13 cellular contexts compared by ENCODE assay signal in the genomic region with DNA sequence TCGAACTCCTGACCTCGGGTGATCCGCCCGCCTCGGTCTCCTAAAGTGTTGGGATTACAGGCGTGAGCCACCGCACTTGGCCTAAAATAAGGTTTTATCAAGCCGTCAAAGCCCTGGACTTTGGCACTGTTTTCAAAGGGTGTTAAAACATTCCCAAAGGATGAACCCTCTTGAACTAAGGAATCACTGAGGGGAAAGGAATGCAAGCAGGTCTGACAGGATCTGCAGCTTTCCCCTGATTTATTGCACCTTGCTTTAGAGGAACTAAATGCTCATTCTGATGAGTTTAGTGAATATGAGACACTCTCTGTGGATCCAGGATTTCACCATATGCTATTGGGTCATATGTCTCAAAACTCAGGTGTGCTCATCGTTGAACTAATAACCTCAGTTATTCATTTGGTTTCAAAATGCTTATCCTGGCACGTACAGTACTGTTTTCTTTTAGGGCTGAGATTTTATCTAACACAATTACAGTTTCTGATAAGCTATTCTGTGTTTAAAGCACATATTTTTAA.
DNase-seq lines count a peak whose midpoint lies in the region; ATAC-seq, FAIRE-seq and TF ChIP-seq lines count a peak whose summit lies in the region.
"Had no signal": no experiment of that assay in that cellular context is flagged by ENCODE, and none has a peak within 500 bp of the region (broad histone marks: within the 10 kb centered on the region; RNA-seq: fewer than 3 reads in every experiment).

No MANE protein-coding gene starts in this region.

- no peak overlapping the region for H3K9ac ChIP-seq in H1 (replicated peaks in 1 of 4; ENCODE audit: extremely low read depth in 1 of 4, low read depth in 3 of 4, low read length in 3 of 4)
- H3K9ac ChIP-seq: BLaER1 had no signal

- no peak for TF ChIP-seq POLR2A in H1 (IDR thresholded peaks at IDR 0.05; ENCODE audit: control extremely low read depth in 1 of 2, low read depth in 2 of 2, low read length in 2 of 2)
- no peak for TF ChIP-seq POLR2A in suprapubic skin (IDR thresholded peaks at IDR 0.05)

- H3K23ac ChIP-seq in H1 (ENCODE audit: insufficient read length): no peak overlapping the region

- H3K27ac Mint-ChIP-seq in mesothelial cell of epicardium: peak overlapping the region; percentile 75
- H3K27ac Mint-ChIP-seq in activated CD4-positive, alpha-beta T cell treated with anti-CD3 and anti-CD28 coated beads for 36 hours: no peak overlapping the region
- H3K27ac Mint-ChIP-seq: activated naive CD8-positive, alpha-beta T cell treated with anti-CD3 and anti-CD28 coated beads for 36 hours had no signal

- H4K8ac ChIP-seq in H1 (ENCODE audit: extremely low read depth, insufficient read depth, low read length): no peak overlapping the region

- TF ChIP-seq EP300 in H1 (IDR thresholded peaks at IDR 0.05; ENCODE audit: borderline replicate concordance in 1 of 2, low read depth in 2 of 2, low read length in 2 of 2) (no peak), suprapubic skin (IDR thresholded peaks at IDR 0.05) (no peak)

- H3K36me3 Mint-ChIP-seq in mesothelial cell of epicardium: no peaks in the 10 kb centered on the region
- no peaks in the 10 kb centered on the region for H3K36me3 Mint-ChIP-seq in activated CD4-positive, alpha-beta T cell treated with anti-CD3 and anti-CD28 coated beads for 36 hours (ENCODE audit: low read depth)
- H3K36me3 Mint-ChIP-seq: activated naive CD8-positive, alpha-beta T cell treated with anti-CD3 and anti-CD28 coated beads for 36 hours had no signal

- POLR2A ChIA-PET in H1 (lab: Charles Lee; ENCODE audit: partially characterized antibody): interaction anchor here (0.8 to 1.8 kb wide), 4 partner anchors 10 to 64 kb away, joined by 3 to 8 read pairs (median 3); no protein-coding TSS in a partner anchor
- POLR2A ChIA-PET in activated CD4-positive, alpha-beta T cell treated with anti-CD3 and anti-CD28 coated beads for 36 hours (lab: Charles Lee): no interaction called here

- no peak overlapping the region for H2BK12ac ChIP-seq in H1 (ENCODE audit: low read depth, low read length)

- intact Hi-C loops in activated CD4-positive, alpha-beta T cell treated with anti-CD3 and anti-CD28 coated beads for 36 hours (cut with DNase I, micrococcal nuclease): no loop called here

- no peak overlapping the region for H3K4ac ChIP-seq in H1 (replicated peaks; ENCODE audit: insufficient read length, low read depth, low read length)

- H3K56ac ChIP-seq in H1 (replicated peaks; ENCODE audit: insufficient read length, low read depth, low read length): no peak overlapping the region

- no peaks in the 10 kb centered on the region for H3K27me3 Mint-ChIP-seq in mesothelial cell of epicardium (ENCODE audit: low read depth)
- peaks cover 6% of the 10 kb centered on the region for H3K27me3 Mint-ChIP-seq in activated CD4-positive, alpha-beta T cell treated with anti-CD3 and anti-CD28 coated beads for 36 hours

- no peak overlapping the region for H2BK20ac ChIP-seq in H1 (ENCODE audit: low read length)

- H2BK15ac ChIP-seq in H1 (ENCODE audit: low read length): no peak overlapping the region

- H3K9me3 ChIP-seq in H1 (ENCODE audit: insufficient read depth in 2 of 2, low read depth in 1 of 2, low read length in 1 of 2): no peaks in the 10 kb centered on the region
- H3K9me3 ChIP-seq in suprapubic skin: no peaks in the 10 kb centered on the region
- H3K9me3 ChIP-seq: BLaER1, vagina had no signal

- H2BK120ac ChIP-seq in H1 (replicated peaks; ENCODE audit: low read depth, low read length): no peak overlapping the region

- no peak overlapping the region for H4K91ac ChIP-seq in H1 (replicated peaks; ENCODE audit: insufficient read length, low read length)

- WGBS in H1 (ENCODE audit: extremely low coverage in 1 of 2, insufficient coverage in 1 of 2, insufficient read length in 1 of 2, insufficient replicate concordance in 2 of 2, low coverage in 1 of 2, low lambda C conversion rate in 2 of 2, missing lambda C conversion rate in 1 of 2), 2 experiments: 87% methylated on average over 10 of the region's 10 CpGs; no CpG with 5 or more reads in 1 of the 2 experiments
- WGBS in suprapubic skin: 48% methylated on average over 10 of the region's 10 CpGs

- H3K9me3 Mint-ChIP-seq in mesothelial cell of epicardium: no peaks in the 10 kb centered on the region
- H3K9me3 Mint-ChIP-seq in activated CD4-positive, alpha-beta T cell treated with anti-CD3 and anti-CD28 coated beads for 36 hours (ENCODE audit: low read depth): no peaks in the 10 kb centered on the region
- H3K9me3 Mint-ChIP-seq: activated naive CD8-positive, alpha-beta T cell treated with anti-CD3 and anti-CD28 coated beads for 36 hours had no signal

- no peaks in the 10 kb centered on the region for H3K79me2 ChIP-seq in H1 (ENCODE audit: control insufficient read depth in 1 of 2, insufficient read depth in 2 of 2, low read length in 2 of 2)

- H3K27me3 ChIP-seq in H1 (replicated peaks in 1 of 4; ENCODE audit: control insufficient read depth in 3 of 4, extremely low read depth in 1 of 4, insufficient read depth in 3 of 4, low read length in 3 of 4) (no peaks in the 10 kb centered on the region), suprapubic skin (no peaks in the 10 kb centered on the region)
- H3K27me3 ChIP-seq: vagina had no signal

- H3K4me1 Mint-ChIP-seq in mesothelial cell of epicardium: peaks cover 83% of the 10 kb centered on the region
- peaks cover 5% of the 10 kb centered on the region for H3K4me1 Mint-ChIP-seq in activated CD4-positive, alpha-beta T cell treated with anti-CD3 and anti-CD28 coated beads for 36 hours

- H3K18ac ChIP-seq in H1 (ENCODE audit: extremely low read depth, low read length): no peak overlapping the region

- H3K27ac ChIP-seq in H1 (ENCODE audit: low read depth, low read length): no peak overlapping the region
- no peak overlapping the region for H3K27ac ChIP-seq in suprapubic skin
- H3K27ac ChIP-seq: BLaER1, vagina had no signal

- no peak overlapping the region for H2AFZ ChIP-seq in H1 (ENCODE audit: low read length)

- H3K36me3 ChIP-seq in H1 (ENCODE audit: control insufficient read depth in 2 of 4, insufficient read depth in 4 of 4, low read length in 3 of 4) (no peaks in the 10 kb centered on the region), suprapubic skin (no peaks in the 10 kb centered on the region)
- H3K36me3 ChIP-seq: BLaER1, vagina had no signal

- peak overlapping the region; percentile 8 for H3K4me3 Mint-ChIP-seq in mesothelial cell of epicardium
- no peak overlapping the region for H3K4me3 Mint-ChIP-seq in activated CD4-positive, alpha-beta T cell treated with anti-CD3 and anti-CD28 coated beads for 36 hours
- H3K4me3 Mint-ChIP-seq: activated naive CD8-positive, alpha-beta T cell treated with anti-CD3 and anti-CD28 coated beads for 36 hours had no signal

- H3K4me2 ChIP-seq in H1 (ENCODE audit: insufficient read depth in 1 of 2, low read depth in 2 of 2, low read length in 2 of 2): peak overlapping the region in 1 of 2 experiments; percentile 16; a peak in 1 of 4 replicates
- H3K4me2 ChIP-seq: BLaER1 had no signal

- H3K14ac ChIP-seq in H1 (ENCODE audit: insufficient read length): no peak overlapping the region

- no peaks in the 10 kb centered on the region for H3K23me2 ChIP-seq in H1 (ENCODE audit: low read depth, low read length)

- H3K4me3 ChIP-seq in LNCaP clone FGC (ENCODE audit: low read depth, low read length) (no peak overlapping the region), H1 (ENCODE audit: extremely low read depth in 1 of 4, insufficient read depth in 2 of 4, low read depth in 3 of 4, low read length in 4 of 4) (no peak overlapping the region; a peak in 1 of 8 replicates), suprapubic skin (no peak overlapping the region)
- H3K4me3 ChIP-seq: BLaER1, vagina had no signal

- no peaks in the 10 kb centered on the region for H4K20me1 ChIP-seq in H1 (replicated peaks in 1 of 2; ENCODE audit: control insufficient read depth in 1 of 2, insufficient read depth in 2 of 2, low read length in 2 of 2)
- H4K20me1 ChIP-seq: BLaER1 had no signal

- no peaks in the 10 kb centered on the region for H3K79me1 ChIP-seq in H1 (ENCODE audit: low read depth, low read length)

- no peak overlapping the region for H2BK5ac ChIP-seq in H1 (ENCODE audit: low read depth, low read length)

- no peak for TF ChIP-seq RAD21 in H1 (IDR thresholded peaks at IDR 0.05 in 1 of 2, conservative IDR thresholded peaks at IDR 0.05 in 1 of 2; ENCODE audit: low read depth in 2 of 2, low read length in 2 of 2)

- TF ChIP-seq CTCF in LNCaP clone FGC (IDR thresholded peaks at IDR 0.05; ENCODE audit: control insufficient read depth, extremely low read depth, insufficient read depth): no peak
- TF ChIP-seq CTCF in H1 (IDR thresholded peaks at IDR 0.05; ENCODE audit: control extremely low read depth in 1 of 3, insufficient read depth in 1 of 3, low read depth in 1 of 3, low read length in 3 of 3): no peak
- TF ChIP-seq CTCF in mesothelial cell of epicardium (IDR thresholded peaks at IDR 0.05; ENCODE audit: unreplicated experiment): no peak
- TF ChIP-seq CTCF in suprapubic skin (IDR thresholded peaks at IDR 0.05): no peak

- H2AK5ac ChIP-seq in H1 (ENCODE audit: low read depth, low read length): no peak overlapping the region

- H3K4me1 ChIP-seq in H1 (replicated peaks in 1 of 4; ENCODE audit: control insufficient read depth in 3 of 4, insufficient read depth in 4 of 4, low read length in 3 of 4) (peaks cover 0 to 29% (median 18%) of the 10 kb centered on the region in 4 experiments; a peak in 6 of 7 replicates), suprapubic skin (peaks cover 48% of the 10 kb centered on the region)
- H3K4me1 ChIP-seq: BLaER1 had no signal

- peak; percentile 28 for FAIRE-seq in H1 (lab: Jason Lieb, UNC)
- FAIRE-seq: islet of Langerhans had no signal

- CTCF ChIA-PET in H1 (lab: Charles Lee; ENCODE audit: partially characterized antibody): interaction anchor here (0.6 to 1.3 kb wide), 5 partner anchors 22 to 112 kb away, joined by 3 read pairs; no protein-coding TSS in a partner anchor
- CTCF ChIA-PET in activated CD4-positive, alpha-beta T cell treated with anti-CD3 and anti-CD28 coated beads for 36 hours (lab: Charles Lee): no interaction called here

- in situ Hi-C loops in Caki2 (cut with HindIII; ENCODE audit: low pct_unique_long_range_greater_than_20kb, low sequenced_read_pairs): no loop called here

- no peak for ATAC-seq in HG02588 (IDR thresholded peaks at IDR 0.05; ENCODE audit: unreplicated experiment)
- no peak for ATAC-seq in activated CD4-positive, alpha-beta T cell treated with anti-CD3 and anti-CD28 coated beads for 36 hours

- DNase-seq in Caki2 (ENCODE audit: low read depth): peak; percentile 97
- peak; percentile 79 for DNase-seq in LNCaP clone FGC (ENCODE audit: low read depth)
- no peak for DNase-seq in H1 (ENCODE audit: low read depth in 1 of 2, low spot score in 2 of 2)
- peak in 1 of 2 experiments; percentile 65 for DNase-seq in mesothelial cell of epicardium (ENCODE audit: low spot score in 2 of 2, unreplicated experiment in 2 of 2)
- DNase-seq in suprapubic skin (ENCODE audit: low spot score in 2 of 2): no peak
- no peak for DNase-seq in activated CD4-positive, alpha-beta T cell treated with anti-CD3 and anti-CD28 coated beads for 36 hours
- DNase-seq in GOT3 (lab: John Stamatoyannopoulos, UW): no peak
- DNase-seq: activated naive CD8-positive, alpha-beta T cell treated with anti-CD3 and anti-CD28 coated beads for 36 hours; NCI-H187 treated with DMSO at 0.1 percent for 48 hours had no signal

- H4K5ac ChIP-seq in H1 (ENCODE audit: insufficient read length, low read depth, low read length): no peak overlapping the region

Comparison
In these comparisons a context has a peak if more than half of its experiments do, and no peak if none do; other contexts are left out.
1. DNase-seq: peak in Caki2 (single experiment) and LNCaP clone FGC (single experiment); none in H1 (0 of 2), suprapubic skin (0 of 2), activated CD4-positive, alpha-beta T cell treated with anti-CD3 and anti-CD28 coated beads for 36 hours (single experiment) and GOT3 (single experiment).